15 cellular contexts compared by ENCODE assay signal in genomic region chr22:37529652-37530345, GRCh38. TPM values are rescaled to one million over a fixed set of nuclear protein-coding genes. Genes with fewer than 3 reads are reported as not detected.
A peak's percentile ranks its signal among the peaks of the same experiment; 100 is the strongest.
DNase-seq lines count a peak whose midpoint lies in the region; ATAC-seq and TF ChIP-seq lines count a peak whose summit lies in the region.
"Had no signal": no experiment of that assay in that cellular context is flagged by ENCODE, and none has a peak within 500 bp of the region (broad histone marks: within the 10 kb centered on the region; RNA-seq: fewer than 3 reads in every experiment).

No MANE protein-coding gene starts in this region.

- in situ Hi-C loops in ACHN (cut with HindIII; ENCODE audit: low pct_ligation_motif_present, low pct_unique_long_range_greater_than_20kb, low sequenced_read_pairs) = no loop called here

- no peaks in the 10 kb centered on the region for H3K9me3 ChIP-seq in colonic mucosa
- H3K9me3 ChIP-seq: esophagus squamous epithelium had no signal

- no peak overlapping the region for H3K9ac ChIP-seq in colonic mucosa (ENCODE audit: low read depth in 2 of 2, low read length in 2 of 2)

- H3K4me3 ChIP-seq in colonic mucosa = no peak overlapping the region
- H3K4me3 ChIP-seq: esophagus squamous epithelium had no signal

- intact Hi-C loops in colonic mucosa (cut with DNase I) = no loop called here

- ATAC-seq in HG02588 (IDR thresholded peaks at IDR 0.05; ENCODE audit: unreplicated experiment) = no peak

- peak overlapping the region; percentile 68 for H3K27ac ChIP-seq in colonic mucosa
- H3K27ac ChIP-seq: esophagus squamous epithelium had no signal

- peaks cover 5% of the 10 kb centered on the region for H3K4me1 ChIP-seq in colonic mucosa

- TF ChIP-seq CTCF in colonic mucosa (IDR thresholded peaks at IDR 0.05) = no peak

- H3K27me3 ChIP-seq in colonic mucosa = no peaks in the 10 kb centered on the region

- DNase-seq in NCI-H1092 treated with DMSO at 0.1 percent for 48 hours (lab: John Stamatoyannopoulos, UW) (peak; percentile 37), NCI-H1092 (lab: John Stamatoyannopoulos, UW) (no peak), NCI-H1105 treated with DMSO at 0.1 percent for 48 hours (lab: John Stamatoyannopoulos, UW) (peak; percentile 43), colonic mucosa (peak; percentile 87), ACHN (no peak)
- DNase-seq: activated CD4-positive, alpha-beta T cell treated with anti-CD3 and anti-CD28 coated beads for 4 hours; esophagus squamous epithelium; HFFc6; immature natural killer cell; retina; SHP77 had no signal

- H3K36me3 ChIP-seq in colonic mucosa = no peaks in the 10 kb centered on the region
- H3K36me3 ChIP-seq: esophagus squamous epithelium had no signal

RNA-seq across cellular contexts. Expression of gene CARD10, which starts 10.6 kb away (rescaled TPM):
- total RNA-seq in colonic mucosa = 10 to 100 TPM; 59.3 to 60.5 TPM

RNA-seq across cellular contexts. Expression of gene CDC42EP1, which starts 30.5 kb away (rescaled TPM):
- total RNA-seq in colonic mucosa = 10 to 100 TPM; 66.1 to 97.0 TPM

RNA-seq across cellular contexts. Expression of gene MFNG, which starts 43.6 kb away (rescaled TPM):
- 10 to 100 TPM in 1 of 2 donors, 1 to 10 TPM in 1; 6.5 to 10.7 TPM for total RNA-seq in colonic mucosa
- total RNA-seq: A673, HFFc6 had no signal

RNA-seq across cellular contexts. Expression of gene LGALS2, which starts 50.1 kb away (rescaled TPM):
- 100 to 1,000 TPM; 118 to 160 TPM for total RNA-seq in colonic mucosa
- total RNA-seq: A673, Daoy, esophagus squamous epithelium, HFFc6, temporal lobe had no signal

Comparison
In these comparisons a context has a peak if more than half of its experiments do, and no peak if none do; other contexts are left out.
1. DNase-seq: peak in NCI-H1092 treated with DMSO at 0.1 percent for 48 hours (single experiment), NCI-H1105 treated with DMSO at 0.1 percent for 48 hours (single experiment) and colonic mucosa (single experiment); none in NCI-H1092 (single experiment) and ACHN (single experiment).